ENCODE assay signal across 1 cellular context in the genomic region with DNA sequence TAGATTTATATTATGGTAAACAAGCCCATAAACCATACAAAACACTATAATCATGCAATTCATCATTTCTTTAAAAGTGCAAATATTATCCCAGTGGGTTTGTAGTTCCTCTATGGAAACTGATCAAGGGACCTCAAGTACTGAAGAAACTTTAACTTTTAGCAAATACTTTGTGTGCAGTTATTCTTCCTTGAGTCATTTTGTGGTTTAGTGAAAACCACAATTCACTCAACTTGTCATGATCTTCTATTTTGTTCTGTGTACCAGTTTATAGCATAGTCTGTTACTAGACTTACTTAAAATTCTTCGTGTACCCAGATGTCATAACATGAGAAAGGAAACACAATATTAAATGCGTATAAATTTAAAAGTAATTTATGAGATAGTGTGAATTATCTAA.
TF ChIP-seq lines count a peak whose summit lies in the region.

No MANE protein-coding gene starts in this region.

TF ChIP-seq in SK-N-SH, 30 proteins besides CTCF, POLR2A, EP300 and RAD21 (continued from another document):
- TF ChIP-seq, protein P1, sequence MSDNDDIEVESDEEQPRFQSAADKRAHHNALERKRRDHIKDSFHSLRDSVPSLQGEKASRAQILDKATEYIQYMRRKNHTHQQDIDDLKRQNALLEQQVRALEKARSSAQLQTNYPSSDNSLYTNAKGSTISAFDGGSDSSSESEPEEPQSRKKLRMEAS (IDR thresholded peaks at IDR 0.05; ENCODE audit: low read depth): no peak
- TF ChIP-seq EZH2phosphoT487 (IDR thresholded peaks at IDR 0.05; ENCODE audit: borderline replicate concordance, low read depth) (no peak), NRF1 (IDR thresholded peaks at IDR 0.05; ENCODE audit: low read depth, low read length) (no peak), FOXM1 (IDR thresholded peaks at IDR 0.05; ENCODE audit: low read depth) (no peak)
TF ChIP-seq in SK-N-SH: peak in this region for 0.
